In genomic region chr9:98081477-98082219, GRCh38 we compare ENCODE assay signal across 11 cellular contexts. TPM values are rescaled to one million over a fixed set of nuclear protein-coding genes. Genes with fewer than 3 reads are reported as not detected.
A peak's percentile ranks its signal among the peaks of the same experiment; 100 is the strongest.
DNase-seq lines count a peak whose midpoint lies in the region; ATAC-seq, FAIRE-seq and TF ChIP-seq lines count a peak whose summit lies in the region.
"Had no signal": no experiment of that assay in that cellular context is flagged by ENCODE, and none has a peak within 500 bp of the region (broad histone marks: within the 10 kb centered on the region; RNA-seq: fewer than 3 reads in every experiment).

No MANE protein-coding gene starts in this region.

- 68% methylated on average over 5 of the region's 6 CpGs for WGBS in HepG2 (ENCODE audit: low lambda C conversion rate)
- WGBS in transverse colon (ENCODE audit: low coverage in 1 of 2), 2 donors, result 41 to 54% methylated on average over 3 to 6 of the region's 6 CpGs

- CTCF ChIA-PET in HepG2 (lab: Yijun Ruan, JAX; ENCODE audit: low intra/inter-chr PET ratio, low total read pairs), result no interaction called here

- in situ Hi-C loops in HepG2 (cut with HindIII; ENCODE audit: extremely low pct_ligation_motif_present, low pct_unique_long_range_greater_than_20kb), result no loop called here
- in situ Hi-C loops in transverse colon (cut with MboI; ENCODE audit: low pct_ligation_motif_present in 1 of 4, low pct_unique_long_range_greater_than_20kb in 1 of 4, low sequenced_read_pairs in 3 of 4), result loop anchor here in 2 of 4 donors (25.0 kb wide), 2 partner anchors 94 to 181 kb away; partner anchors contain the start of genes ANP32B (in 1 of the 2) and TBC1D2 (in 1 of the 2)

- TF ChIP-seq EP300 in HepG2 (IDR thresholded peaks at IDR 0.05; ENCODE audit: low read depth in 2 of 2, low read length in 2 of 2), result no peak
- no peak for TF ChIP-seq EP300 in HepG2 (CRISPR knock-in tag; IDR thresholded peaks at IDR 0.05; ENCODE audit: borderline replicate concordance)
- TF ChIP-seq EP300 in transverse colon (IDR thresholded peaks at IDR 0.05; ENCODE audit: low read depth), result no peak

- H3K27me3 ChIP-seq in HepG2 (ENCODE audit: control insufficient read depth in 1 of 2, insufficient read depth in 2 of 2, low read length in 2 of 2) (no peaks in the 10 kb centered on the region), transverse colon (no peaks in the 10 kb centered on the region)
- H3K27me3 ChIP-seq: heart right ventricle had no signal

- H3K4me3 ChIP-seq in HepG2 (replicated peaks in 1 of 3; ENCODE audit: insufficient read depth in 1 of 3, low read depth in 2 of 3, low read length in 3 of 3), result no peak overlapping the region
- H3K4me3 ChIP-seq in transverse colon, result no peak overlapping the region
- H3K4me3 ChIP-seq: heart right ventricle had no signal

- no peak overlapping the region for H2AFZ ChIP-seq in HepG2 (ENCODE audit: low read length)

- H3K9me3 ChIP-seq in HepG2 (ENCODE audit: low read length) (no peaks in the 10 kb centered on the region), transverse colon (no peaks in the 10 kb centered on the region)
- H3K9me3 ChIP-seq: heart right ventricle had no signal

- H3K79me2 ChIP-seq in HepG2 (ENCODE audit: insufficient read depth, low read length), result no peaks in the 10 kb centered on the region

- POLR2A ChIA-PET in HepG2 (lab: Yijun Ruan, JAX), result interaction anchor here (0.5 to 1.2 kb wide), 3 partner anchors 17 to 25 kb away, joined by 3 read pairs; partner anchors contain the start of gene NANS

- TF ChIP-seq POLR2A in HepG2 (IDR thresholded peaks at IDR 0.05; ENCODE audit: insufficient read depth in 1 of 2, low read depth in 2 of 2, low read length in 2 of 2) (no peak), transverse colon (IDR thresholded peaks at IDR 0.05) (no peak)

- FAIRE-seq in HepG2 (lab: Jason Lieb, UNC), result no peak

- peak; percentile 31 for DNase-seq in activated T-cell treated with anti-CD3 and anti-CD28 coated beads for 4 hours
- DNase-seq in activated T-cell treated with anti-CD3 and anti-CD28 coated beads, Interleukin-2, amount 50 U/mL, for 1 hour, result no peak
- peak; percentile 19 for DNase-seq in activated T-helper 9 cell treated with anti-CD3 and anti-CD28 coated beads, Interleukin-2, amount 50 U/mL, for 16 hours (ENCODE audit: low read depth)
- peak; percentile 55 for DNase-seq in HepG2 (ENCODE audit: low spot score)
- peak; percentile 57 for DNase-seq in transverse colon
- no peak for DNase-seq in NCI-H1105 (lab: John Stamatoyannopoulos, UW)
- DNase-seq: activated B cell treated with CpG ODN at 0.5 μM for 24 hours, heart right ventricle, Kasumi-1 had no signal

- ATAC-seq in HepG2, result peak; percentile 57
- ATAC-seq in GM18517 (IDR thresholded peaks at IDR 0.05; ENCODE audit: unreplicated experiment), result no peak
- no peak for ATAC-seq in GM18858 (IDR thresholded peaks at IDR 0.05; ENCODE audit: unreplicated experiment)

- no peak for TF ChIP-seq CTCF in HepG2 (CRISPR knock-in tag; IDR thresholded peaks at IDR 0.05)
- TF ChIP-seq CTCF in transverse colon (IDR thresholded peaks at IDR 0.05), result no peak

- intact Hi-C loops in HepG2 (cut with micrococcal nuclease; ENCODE audit: unreplicated experiment) (no loop called here), transverse colon (cut with DNase I; ENCODE audit: low total_unique reads) (no loop called here)

- H3K4me1 ChIP-seq in HepG2 (ENCODE audit: insufficient read depth, low read length), result peaks cover 25% of the 10 kb centered on the region
- peaks cover 10 to 46% (median 21%) of the 10 kb centered on the region in 4 donors for H3K4me1 ChIP-seq in transverse colon

- H4K20me1 ChIP-seq in HepG2 (ENCODE audit: insufficient read depth, low read length), result no peaks in the 10 kb centered on the region

- BruUV-seq in HepG2 (replicated peaks; lab: Mats Ljungman, UMichigan), result no TSS peak

- H3K4me2 ChIP-seq in HepG2 (ENCODE audit: low read depth, low read length), result no peak overlapping the region

- peaks cover 19 to 76% of the 10 kb centered on the region in 2 experiments for H3K36me3 ChIP-seq in HepG2 (replicated peaks in 1 of 2; ENCODE audit: control insufficient read depth in 1 of 2, insufficient read depth in 2 of 2, low read length in 2 of 2)
- peaks cover 0 to 30% (median 8%) of the 10 kb centered on the region in 4 donors for H3K36me3 ChIP-seq in transverse colon

- H3K27ac ChIP-seq in HepG2 (ENCODE audit: extremely low read length, insufficient read depth, low read length) (peak overlapping the region; percentile 12), transverse colon (peak overlapping the region; percentile 40 to 62 (median 61))

- H3K9ac ChIP-seq in HepG2 (ENCODE audit: insufficient read depth, low read depth, low read length), result no peak overlapping the region

- TF ChIP-seq RAD21 in HepG2 (CRISPR knock-in tag; IDR thresholded peaks at IDR 0.05), result no peak

TF ChIP-seq in HepG2, 621 proteins besides CTCF, POLR2A, EP300 and RAD21 (continues in another document):
- TF ChIP-seq ZNF7 (CRISPR knock-in tag; IDR thresholded peaks at IDR 0.05) (peak; percentile 92), BRCA1 (CRISPR knock-in tag; IDR thresholded peaks at IDR 0.05) (no peak)

RNA-seq across cellular contexts. Expression of gene NANS, which starts 25.1 kb away (rescaled TPM):
- 203 and 266 TPM in 2 replicates for total RNA-seq in HepG2 (2016; rRNA removed; fragmentation: Illumina TruSeq; extraction: Trizol)
- 49.6 and 52.9 TPM in 2 replicates for total RNA-seq in HepG2 (2016; cell fraction: cytosol; rRNA removed; fragmentation: Illumina TruSeq; extraction: Trizol; ENCODE audit: low read depth)
- total RNA-seq in HepG2 (2016; cell fraction: insoluble cytoplasmic fraction; rRNA removed; fragmentation: Illumina TruSeq; extraction: Trizol), result 208 and 294 TPM in 2 replicates
- total RNA-seq in HepG2 (2016; cell fraction: membrane; rRNA removed; fragmentation: Illumina TruSeq; extraction: Trizol), result 63.3 and 63.6 TPM in 2 replicates
- total RNA-seq in HepG2 (2016; cell fraction: nucleus; rRNA removed; fragmentation: Illumina TruSeq; extraction: Trizol), result 77.5 and 79.4 TPM in 2 replicates
- 80.9 and 86.9 TPM in 2 replicates for polyA plus RNA-seq in HepG2 (2011; rRNA removed)
- polyA plus RNA-seq in HepG2 (2011; cell fraction: cytosol; rRNA removed), result 105 and 118 TPM in 2 replicates
- polyA plus RNA-seq in HepG2 (2011; cell fraction: nucleus; rRNA removed), result 34.7 and 37.4 TPM in 2 replicates
- polyA plus RNA-seq in HepG2 (2012), result 84.8 and 103 TPM in 2 replicates
- polyA plus RNA-seq in HepG2 (2016; cell fraction: cytosol; fragmentation: Illumina TruSeq; extraction: Trizol; ENCODE audit: low read depth), result 42.6 and 48.8 TPM in 2 replicates
- 258 and 291 TPM in 2 replicates for polyA plus RNA-seq in HepG2 (2016; cell fraction: insoluble cytoplasmic fraction; fragmentation: Illumina TruSeq; extraction: Trizol; ENCODE audit: low read depth)
- 45.4 and 47.4 TPM in 2 replicates for polyA plus RNA-seq in HepG2 (2016; cell fraction: membrane; fragmentation: Illumina TruSeq; extraction: Trizol; ENCODE audit: low read depth)
- polyA plus RNA-seq in HepG2 (2016; cell fraction: nucleus; fragmentation: Illumina TruSeq; extraction: Trizol; ENCODE audit: insufficient read depth, low read depth), result 98.0 and 99.6 TPM in 2 replicates
- polyA minus RNA-seq in HepG2 (2011; rRNA and poly(A)+ RNA removed; ENCODE audit: low replicate concordance), result 77.2 and 87.3 TPM in 2 replicates
- 32.7 and 40.5 TPM in 2 replicates for polyA minus RNA-seq in HepG2 (2011; cell fraction: cytosol; rRNA and poly(A)+ RNA removed)
- 42.8 and 50.6 TPM in 2 replicates for polyA minus RNA-seq in HepG2 (2011; cell fraction: nucleus; rRNA and poly(A)+ RNA removed)
- total RNA-seq in transverse colon, result 100 to 1,000 TPM in 3 of 4 donors, 10 to 100 TPM in 1; 86.6 to 319 (median 269) TPM

RNA-seq across cellular contexts. Expression of gene TRIM14, which starts 37.4 kb away (rescaled TPM):
- total RNA-seq in HepG2 (2016; rRNA removed; fragmentation: Illumina TruSeq; extraction: Trizol) (13.0 and 13.8 TPM in 2 replicates), transverse colon (10 to 100 TPM; 28.7 to 58.7 (median 53.8) TPM)
- 2.3 TPM in 2 replicates for total RNA-seq in HepG2 (2016; cell fraction: cytosol; rRNA removed; fragmentation: Illumina TruSeq; extraction: Trizol; ENCODE audit: low read depth)
- 12.7 and 13.4 TPM in 2 replicates for total RNA-seq in HepG2 (2016; cell fraction: insoluble cytoplasmic fraction; rRNA removed; fragmentation: Illumina TruSeq; extraction: Trizol)
- total RNA-seq in HepG2 (2016; cell fraction: membrane; rRNA removed; fragmentation: Illumina TruSeq; extraction: Trizol), result 10.0 and 10.5 TPM in 2 replicates
- total RNA-seq in HepG2 (2016; cell fraction: nucleus; rRNA removed; fragmentation: Illumina TruSeq; extraction: Trizol), result 8.9 and 10.9 TPM in 2 replicates
- polyA plus RNA-seq in HepG2 (2011; rRNA removed), result 9.2 and 10.7 TPM in 2 replicates
- 9.6 and 10.5 TPM in 2 replicates for polyA plus RNA-seq in HepG2 (2011; cell fraction: cytosol; rRNA removed)
- polyA plus RNA-seq in HepG2 (2011; cell fraction: nucleus; rRNA removed), result 17.8 and 18.3 TPM in 2 replicates
- 10.9 and 11.2 TPM in 2 replicates for polyA plus RNA-seq in HepG2 (2012)
- 2.3 and 2.5 TPM in 2 replicates for polyA plus RNA-seq in HepG2 (2016; cell fraction: cytosol; fragmentation: Illumina TruSeq; extraction: Trizol; ENCODE audit: low read depth)
- 20.7 and 23.4 TPM in 2 replicates for polyA plus RNA-seq in HepG2 (2016; cell fraction: insoluble cytoplasmic fraction; fragmentation: Illumina TruSeq; extraction: Trizol; ENCODE audit: low read depth)
- polyA plus RNA-seq in HepG2 (2016; cell fraction: membrane; fragmentation: Illumina TruSeq; extraction: Trizol; ENCODE audit: low read depth), result 10.0 and 10.7 TPM in 2 replicates
- polyA plus RNA-seq in HepG2 (2016; cell fraction: nucleus; fragmentation: Illumina TruSeq; extraction: Trizol; ENCODE audit: insufficient read depth, low read depth), result 27.9 and 30.3 TPM in 2 replicates
- 11.5 and 20.5 TPM in 2 replicates for polyA minus RNA-seq in HepG2 (2011; rRNA and poly(A)+ RNA removed; ENCODE audit: low replicate concordance)
- polyA minus RNA-seq in HepG2 (2011; cell fraction: cytosol; rRNA and poly(A)+ RNA removed), result 7.7 and 8.4 TPM in 2 replicates
- 7.7 and 8.5 TPM in 2 replicates for polyA minus RNA-seq in HepG2 (2011; cell fraction: nucleus; rRNA and poly(A)+ RNA removed)

Comparison
In these comparisons a context has a peak if more than half of its experiments do, and no peak if none do; other contexts are left out.
1. DNase-seq: peak in activated T-cell treated with anti-CD3 and anti-CD28 coated beads for 4 hours (single experiment), activated T-helper 9 cell treated with anti-CD3 and anti-CD28 coated beads, Interleukin-2, amount 50 U/mL, for 16 hours (single experiment), HepG2 (single experiment) and transverse colon (single experiment); none in activated T-cell treated with anti-CD3 and anti-CD28 coated beads, Interleukin-2, amount 50 U/mL, for 1 hour (single experiment) and NCI-H1105 (single experiment).